25 cellular contexts compared by ENCODE assay signal in the genomic region with DNA sequence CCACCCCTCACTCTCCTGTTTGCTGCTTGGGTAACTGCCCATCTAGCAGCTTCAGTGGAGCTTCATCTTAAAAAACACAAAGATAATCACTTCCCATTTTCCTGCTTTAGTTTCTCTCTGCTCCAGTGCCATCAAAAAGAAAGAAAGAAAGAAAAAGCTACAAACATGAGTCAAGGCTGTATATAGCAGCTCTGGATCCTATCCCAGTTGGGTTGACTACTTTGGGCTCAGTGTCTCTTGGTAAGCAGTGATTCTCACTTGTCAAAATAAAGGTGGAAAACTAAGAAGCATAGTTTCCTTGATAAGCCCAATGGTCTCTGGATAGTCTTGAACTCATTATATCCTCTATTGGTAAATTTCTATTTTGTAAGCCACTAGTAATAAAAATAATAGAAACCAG. TPM values are rescaled to one million over a fixed set of nuclear protein-coding genes. Genes with fewer than 3 reads are reported as not detected.
"Had no signal": no experiment of that assay in that cellular context is flagged by ENCODE, and none has a peak within 500 bp of the region (broad histone marks: within the 10 kb centered on the region; RNA-seq: fewer than 3 reads in every experiment).

No MANE protein-coding gene starts in this region.

- H3K4me1 ChIP-seq: left ventricle myocardium inferior, prostate gland, spleen had no signal

- DNase-seq: activated CD4-positive, alpha-beta memory T cell treated with anti-CD3 and anti-CD28 coated beads for 36 hours; activated CD4-positive, alpha-beta T cell treated with anti-CD3 and anti-CD28 coated beads for 48 hours; activated CD4-positive, CD25-positive, alpha-beta regulatory T cell; activated naive CD4-positive, alpha-beta T cell treated with Interleukin-2 at 50 U/mL for 16 hours; activated naive CD8-positive, alpha-beta T cell treated with anti-CD3 and anti-CD28 coated beads, Interleukin-2, amount 10 ng/mL, durations not matched to agents 7 days and 5 days; activated T-cell treated with anti-CD3 and anti-CD28 coated beads, Interleukin-2, amount 50 U/mL, for 48 hours; amygdala; body of pancreas; effector CD8-positive, alpha-beta T cell; left ventricle myocardium inferior; natural killer cell; spleen; stimulated activated CD4-positive, alpha-beta T cell treated with anti-CD3 and anti-CD28 coated beads, Interleukin-4, amount 100 ng/mL, for 1 hour; stimulated activated naive CD4-positive, alpha-beta T cell; SW 1271; T-helper 17 cell; tibial artery had no signal

- H3K36me3 ChIP-seq: left ventricle myocardium inferior, prostate gland, spleen, tibial artery had no signal

- H3K9me3 ChIP-seq: body of pancreas, left ventricle myocardium inferior, prostate gland, spleen, tibial artery had no signal

- ATAC-seq: body of pancreas, natural killer cell, T-helper 17 cell had no signal

- H3K27ac ChIP-seq: body of pancreas, left ventricle myocardium inferior, prostate gland, spleen, tibial artery had no signal

- H3K4me1 Mint-ChIP-seq: activated naive CD8-positive, alpha-beta T cell treated with anti-CD3 and anti-CD28 coated beads, Interleukin-2, amount 10 ng/mL, durations not matched to agents 7 days and 5 days; natural killer cell had no signal

- H3K4me3 ChIP-seq: body of pancreas, left ventricle myocardium inferior, prostate gland, spleen, tibial artery had no signal

- H3K9me3 Mint-ChIP-seq: activated CD4-positive, alpha-beta memory T cell treated with anti-CD3 and anti-CD28 coated beads for 36 hours; activated naive CD8-positive, alpha-beta T cell treated with anti-CD3 and anti-CD28 coated beads, Interleukin-2, amount 10 ng/mL, durations not matched to agents 7 days and 5 days; dendritic cell treated with granulocyte-macrophage colony-stimulating factor and Interleukin-4, amounts not matched to agents 40 ng/mL and 50 ng/mL, for 4 days; mesothelial cell of epicardium; natural killer cell had no signal

- H3K27me3 Mint-ChIP-seq: activated CD4-positive, alpha-beta memory T cell treated with anti-CD3 and anti-CD28 coated beads for 36 hours; dendritic cell treated with granulocyte-macrophage colony-stimulating factor and Interleukin-4, amounts not matched to agents 40 ng/mL and 50 ng/mL, for 4 days; T-helper 17 cell had no signal

- H3K4me3 Mint-ChIP-seq: activated CD4-positive, alpha-beta memory T cell treated with anti-CD3 and anti-CD28 coated beads for 36 hours; activated naive CD8-positive, alpha-beta T cell treated with anti-CD3 and anti-CD28 coated beads, Interleukin-2, amount 10 ng/mL, durations not matched to agents 7 days and 5 days; dendritic cell treated with granulocyte-macrophage colony-stimulating factor and Interleukin-4, amounts not matched to agents 40 ng/mL and 50 ng/mL, for 4 days; mesothelial cell of epicardium; natural killer cell; T-helper 17 cell had no signal

- H3K27ac Mint-ChIP-seq: activated CD4-positive, alpha-beta memory T cell treated with anti-CD3 and anti-CD28 coated beads for 36 hours; activated naive CD8-positive, alpha-beta T cell treated with anti-CD3 and anti-CD28 coated beads, Interleukin-2, amount 10 ng/mL, durations not matched to agents 7 days and 5 days; dendritic cell treated with granulocyte-macrophage colony-stimulating factor and Interleukin-4, amounts not matched to agents 40 ng/mL and 50 ng/mL, for 4 days; mesothelial cell of epicardium; natural killer cell; T-helper 17 cell had no signal

- H3K36me3 Mint-ChIP-seq: activated CD4-positive, alpha-beta memory T cell treated with anti-CD3 and anti-CD28 coated beads for 36 hours; activated naive CD8-positive, alpha-beta T cell treated with anti-CD3 and anti-CD28 coated beads, Interleukin-2, amount 10 ng/mL, durations not matched to agents 7 days and 5 days; mesothelial cell of epicardium; natural killer cell had no signal

- H3K27me3 ChIP-seq: body of pancreas, spleen, tibial artery had no signal

RNA-seq across cellular contexts. Expression of gene SLC26A8, which starts 54.8 kb away (rescaled TPM):
- total RNA-seq: activated CD4-positive, alpha-beta memory T cell treated with anti-CD3 and anti-CD28 coated beads for 36 hours; activated naive CD8-positive, alpha-beta T cell treated with anti-CD3 and anti-CD28 coated beads, Interleukin-2, amount 10 ng/mL, durations not matched to agents 7 days and 5 days; body of pancreas; fibroblast of villous mesenchyme; glomerular endothelial cell; kidney epithelial cell; left ventricle myocardium inferior; lung microvascular endothelial cell; osteocyte had no signal
